8 cellular contexts compared by ENCODE assay signal in the genomic region with DNA sequence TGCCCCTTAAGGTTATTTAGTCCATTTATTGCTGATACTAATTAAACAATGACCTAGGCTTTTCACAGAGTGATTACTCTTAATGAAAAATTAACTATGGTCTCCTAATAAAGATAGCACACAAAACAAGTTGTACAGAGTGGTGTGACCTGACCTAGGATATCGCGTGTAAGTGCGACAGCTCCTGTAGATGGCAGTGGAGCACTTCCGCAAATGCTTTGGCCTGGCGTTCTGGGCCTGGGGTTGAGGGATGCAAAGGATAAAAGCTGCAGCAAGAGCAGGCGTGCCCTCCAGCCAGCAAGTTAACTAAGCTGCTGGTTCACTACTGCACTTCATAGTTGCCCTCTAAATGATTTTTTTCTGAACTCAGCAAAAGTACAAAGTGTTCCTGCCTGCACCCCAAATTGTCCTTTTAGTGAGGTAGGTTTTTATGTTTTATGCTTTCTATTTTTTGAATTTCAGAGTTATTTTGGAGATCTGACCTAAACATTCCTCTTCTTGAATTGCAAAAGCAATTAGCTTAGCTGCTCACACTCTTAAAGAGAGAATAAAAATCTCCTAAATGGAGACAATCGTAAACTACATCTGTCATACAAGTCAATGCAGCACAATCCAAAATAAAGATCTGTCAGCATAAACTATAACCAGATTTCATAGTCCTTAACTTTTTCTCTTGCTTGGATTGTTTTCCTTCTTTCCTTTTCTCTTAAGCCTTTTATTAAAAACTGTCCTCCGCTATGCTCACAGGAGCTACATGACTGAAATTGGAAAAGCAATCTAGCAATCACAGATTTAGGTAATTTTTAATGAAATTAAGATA.
DNase-seq lines count a peak whose midpoint lies in the region; ATAC-seq and TF ChIP-seq lines count a peak whose summit lies in the region.

No MANE protein-coding gene starts in this region.

- no peaks in the 10 kb centered on the region for H3K27me3 Mint-ChIP-seq in Calu3 (ENCODE audit: unreplicated experiment)
- peaks cover 7% of the 10 kb centered on the region for H3K27me3 Mint-ChIP-seq in CD8-positive, alpha-beta T cell (ENCODE audit: low read depth)

- no peak overlapping the region for H3K27ac Mint-ChIP-seq in Calu3 (ENCODE audit: unreplicated experiment)
- H3K27ac Mint-ChIP-seq in CD8-positive, alpha-beta T cell = no peak overlapping the region

- CTCF ChIA-PET in Calu3 (lab: Charles Lee) (interaction anchor here (0.6 to 2.3 kb wide), 19 partner anchors 115 to 842 kb away, joined by 3 to 19 read pairs (median 4); no protein-coding TSS in a partner anchor), mammary epithelial cell (lab: Charles Lee; ENCODE audit: low non-redundant PET) (interaction anchor here (0.7 kb wide), 2 partner anchors 41 to 109 kb away, joined by 3 to 4 read pairs; no protein-coding TSS in a partner anchor)
- CTCF ChIA-PET in CD8-positive, alpha-beta T cell (lab: Charles Lee) = no interaction called here

- ATAC-seq in CD8-positive, alpha-beta T cell = no peak

- H3K27me3 ChIP-seq in KMS-11 (ENCODE audit: insufficient read depth, low read depth) (no peaks in the 10 kb centered on the region), OCI-LY1 (ENCODE audit: insufficient read depth, low read length) (no peaks in the 10 kb centered on the region), mammary epithelial cell (ENCODE audit: insufficient read depth, low read length) (no peaks in the 10 kb centered on the region), testis (no peaks in the 10 kb centered on the region)
- H3K27me3 ChIP-seq in CD8-positive, alpha-beta T cell (ENCODE audit: insufficient read depth, low read length) = no peaks in the 10 kb centered on the region

- no peak overlapping the region for H3K4me3 Mint-ChIP-seq in Calu3 (ENCODE audit: low read depth, unreplicated experiment)
- no peak overlapping the region for H3K4me3 Mint-ChIP-seq in CD8-positive, alpha-beta T cell

- H3K4me3 ChIP-seq in KMS-11 (IDR thresholded peaks at IDR 0.05; ENCODE audit: insufficient read depth, low read depth, low read length) (no peak overlapping the region), OCI-LY1 (ENCODE audit: low read depth, low read length, poor library complexity, severe bottlenecking) (no peak overlapping the region), mammary epithelial cell (replicated peaks in 1 of 3; ENCODE audit: insufficient read depth in 1 of 3, low read depth in 2 of 3, low read length in 3 of 3) (no peak overlapping the region), testis (no peak overlapping the region)
- H3K4me3 ChIP-seq in CD8-positive, alpha-beta T cell (ENCODE audit: low read depth, low read length) = no peak overlapping the region

- no peaks in the 10 kb centered on the region for H4K20me1 ChIP-seq in KMS-11 (ENCODE audit: insufficient read depth)
- no peaks in the 10 kb centered on the region for H4K20me1 ChIP-seq in OCI-LY1 (ENCODE audit: insufficient read depth, low read length)
- no peaks in the 10 kb centered on the region for H4K20me1 ChIP-seq in mammary epithelial cell (ENCODE audit: insufficient read depth, low read length)

- in situ Hi-C loops in mammary epithelial cell (cut with MboI; ENCODE audit: low sequenced_read_pairs in 2 of 2) = loop anchor here (10.0 to 25.0 kb wide), 4 partner anchors 203 to 614 kb away; no protein-coding TSS in a partner anchor

- DNase-seq in Calu3 (peak; percentile 83), GM20000 (ENCODE audit: low spot score) (peak; percentile 12), mammary epithelial cell (peak; percentile 62), kidney glomerular epithelial cell (lab: John Stamatoyannopoulos, UW) (peak; percentile 71), testis (peak; percentile 83)
- DNase-seq in CD8-positive, alpha-beta T cell = no peak

- POLR2A ChIA-PET in CD8-positive, alpha-beta T cell (lab: Charles Lee) = no interaction called here

- TF ChIP-seq CTCF in Calu3 (IDR thresholded peaks at IDR 0.05; ENCODE audit: unreplicated experiment) (peak; percentile 83), GM20000 (IDR thresholded peaks at IDR 0.05; ENCODE audit: extremely low read depth, missing control alignments) (peak; percentile 40), KMS-11 (conservative IDR thresholded peaks at IDR 0.05; ENCODE audit: low read depth, low read length) (peak; percentile 91), OCI-LY1 (IDR thresholded peaks at IDR 0.05; ENCODE audit: low read length) (peak; percentile 77), mammary epithelial cell (conservative IDR thresholded peaks at IDR 0.05 in 1 of 2, IDR thresholded peaks at IDR 0.05 in 1 of 2; ENCODE audit: extremely low read depth in 1 of 2, insufficient read depth in 1 of 2, low read depth in 1 of 2, low read length in 2 of 2) (peak; percentile 68 to 90), testis (IDR thresholded peaks at IDR 0.05) (peak; percentile 20 to 58 (median 50))
- TF ChIP-seq CTCF in CD8-positive, alpha-beta T cell (IDR thresholded peaks at IDR 0.05) = no peak

- H3K9ac ChIP-seq in KMS-11 (no peak overlapping the region), OCI-LY1 (ENCODE audit: low read length) (no peak overlapping the region), mammary epithelial cell (ENCODE audit: insufficient read depth, low read length) (no peak overlapping the region)

- no peaks in the 10 kb centered on the region for H3K9me2 ChIP-seq in OCI-LY1 (ENCODE audit: low read depth, low read length)

- no TSS peak for BruUV-seq in Calu3 (replicated peaks; lab: Mats Ljungman, UMichigan)
- no TSS peak for BruUV-seq in mammary epithelial cell (replicated peaks; lab: Mats Ljungman, UMichigan)

- WGBS in mammary epithelial cell (ENCODE audit: low coverage, missing lambda C conversion rate) = 45% methylated on average over 8 of the region's 8 CpGs
- WGBS in testis, 2 donors = 34 to 45% methylated on average over 8 of the region's 8 CpGs

- H3K4me2 ChIP-seq in KMS-11 = no peak overlapping the region
- H3K4me2 ChIP-seq in OCI-LY1 (ENCODE audit: low read length) = no peak overlapping the region
- H3K4me2 ChIP-seq in mammary epithelial cell (ENCODE audit: insufficient read depth, low read depth, low read length) = no peak overlapping the region

- peaks cover 20% of the 10 kb centered on the region for H3K4me1 Mint-ChIP-seq in Calu3 (ENCODE audit: low read depth, unreplicated experiment)
- H3K4me1 Mint-ChIP-seq in CD8-positive, alpha-beta T cell (ENCODE audit: low read depth) = no peaks in the 10 kb centered on the region

- H3K9me3 ChIP-seq in OCI-LY1 (ENCODE audit: low read length) (no peaks in the 10 kb centered on the region), mammary epithelial cell (replicated peaks; ENCODE audit: insufficient read depth, low read length) (no peaks in the 10 kb centered on the region), testis (no peaks in the 10 kb centered on the region)
- no peaks in the 10 kb centered on the region for H3K9me3 ChIP-seq in CD8-positive, alpha-beta T cell (ENCODE audit: low read length)

- dilution Hi-C loops in mammary epithelial cell (cut with HindIII; ENCODE audit: low sequenced_read_pairs) = no loop called here

- intact Hi-C loops in Calu3 (cut with micrococcal nuclease; ENCODE audit: unreplicated experiment) = loop anchor here (1.0 to 10.0 kb wide), 9 partner anchors 194 to 833 kb away; a partner anchor contains a TSS
- intact Hi-C loops in mammary epithelial cell (cut with micrococcal nuclease) = loop anchor here (1.0 to 10.0 kb wide), 8 partner anchors 194 to 627 kb away; no protein-coding TSS in a partner anchor
- intact Hi-C loops in testis (cut with DNase I; ENCODE audit: low total_unique reads) = loop anchor here (10.0 kb wide), 1 partner anchor 544 kb away; no protein-coding TSS in a partner anchor
- intact Hi-C loops in CD8-positive, alpha-beta T cell (cut with DNase I, micrococcal nuclease) = no loop called here

- TF ChIP-seq POLR2A in testis (IDR thresholded peaks at IDR 0.05) = no peak

- H3K27ac ChIP-seq in KMS-11 = no peak overlapping the region
- no peak overlapping the region for H3K27ac ChIP-seq in OCI-LY1 (ENCODE audit: low read depth, low read length, poor library complexity, severe bottlenecking)
- H3K27ac ChIP-seq in mammary epithelial cell (ENCODE audit: insufficient read depth, low read depth, low read length) = no peak overlapping the region
- H3K27ac ChIP-seq in testis = peak overlapping the region in 1 of 2 donors; percentile 33
- no peak overlapping the region for H3K27ac ChIP-seq in CD8-positive, alpha-beta T cell (ENCODE audit: low read depth, low read length)

- H3F3A ChIP-seq in OCI-LY1 (ENCODE audit: insufficient read depth, low read length) = no peaks in the 10 kb centered on the region

- no peaks in the 10 kb centered on the region for H3K36me3 Mint-ChIP-seq in Calu3 (ENCODE audit: insufficient read depth, unreplicated experiment)
- no peaks in the 10 kb centered on the region for H3K36me3 Mint-ChIP-seq in CD8-positive, alpha-beta T cell

- H2AFZ ChIP-seq in KMS-11 (ENCODE audit: low read depth) (no peak overlapping the region), OCI-LY1 (ENCODE audit: low read length) (no peak overlapping the region), mammary epithelial cell (ENCODE audit: low read depth, low read length) (no peak overlapping the region)

- H3K36me3 ChIP-seq in KMS-11 (ENCODE audit: insufficient read depth) (no peaks in the 10 kb centered on the region), OCI-LY1 (ENCODE audit: insufficient read depth, low read length) (no peaks in the 10 kb centered on the region), mammary epithelial cell (ENCODE audit: insufficient read depth, low read length) (no peaks in the 10 kb centered on the region), testis (ENCODE audit: low read depth, missing control alignments) (no peaks in the 10 kb centered on the region)
- no peaks in the 10 kb centered on the region for H3K36me3 ChIP-seq in CD8-positive, alpha-beta T cell (ENCODE audit: insufficient read depth, low read length)

- no peaks in the 10 kb centered on the region for H3K79me2 ChIP-seq in KMS-11 (ENCODE audit: insufficient read depth, low read depth)
- H3K79me2 ChIP-seq in OCI-LY1 (ENCODE audit: insufficient read depth, low read length) = no peaks in the 10 kb centered on the region
- H3K79me2 ChIP-seq in mammary epithelial cell (ENCODE audit: insufficient read depth, low read length) = no peaks in the 10 kb centered on the region

- peaks cover 3% of the 10 kb centered on the region for H3K9me3 Mint-ChIP-seq in Calu3 (ENCODE audit: low read depth, unreplicated experiment)
- no peaks in the 10 kb centered on the region for H3K9me3 Mint-ChIP-seq in CD8-positive, alpha-beta T cell

- H3K4me1 ChIP-seq in KMS-11 (ENCODE audit: low read depth, poor library complexity, severe bottlenecking) (no peaks in the 10 kb centered on the region), OCI-LY1 (ENCODE audit: insufficient read depth, low read length, severe bottlenecking) (no peaks in the 10 kb centered on the region), mammary epithelial cell (ENCODE audit: insufficient read depth, low read length) (peaks cover 27% of the 10 kb centered on the region), testis (no peaks in the 10 kb centered on the region)
- H3K4me1 ChIP-seq in CD8-positive, alpha-beta T cell (ENCODE audit: insufficient read depth, low read length) = no peaks in the 10 kb centered on the region

Comparison
In these comparisons a context has a peak if more than half of its experiments do, and no peak if none do; other contexts are left out.
1. DNase-seq: peak in Calu3 (single experiment), GM20000 (single experiment), mammary epithelial cell (single experiment), kidney glomerular epithelial cell (single experiment) and testis (single experiment); none in CD8-positive, alpha-beta T cell (0 of 7).
2. intact Hi-C loops: an anchor here in Calu3 (1.0 to 10.0 kb wide), mammary epithelial cell (1.0 to 10.0 kb wide) and testis (10.0 kb wide); none called in CD8-positive, alpha-beta T cell.